Comparison of ENCODE assay signal across 8 cellular contexts in genomic region chr17:81142301-81143199, GRCh38. TPM values are rescaled to one million over a fixed set of nuclear protein-coding genes. Genes with fewer than 3 reads are reported as not detected.
DNase-seq lines count a peak whose midpoint lies in the region; ATAC-seq and TF ChIP-seq lines count a peak whose summit lies in the region.

No MANE protein-coding gene starts in this region.

- no peaks in the 10 kb centered on the region for H3K79me2 ChIP-seq in neural cell (replicated peaks; ENCODE audit: insufficient read depth, low read length)

- H4K20me1 ChIP-seq in IMR-90 (ENCODE audit: insufficient read depth, low read length) (no peaks in the 10 kb centered on the region), neural cell (ENCODE audit: insufficient read depth) (no peaks in the 10 kb centered on the region)

- peak; percentile 44 to 73 (median 57) for DNase-seq in CD8-positive, alpha-beta T cell
- DNase-seq in IMR-90, result peak; percentile 56
- peak; percentile 87 for DNase-seq in OCI-M1 (lab: John Stamatoyannopoulos, UW)
- peak; percentile 74 to 75 for DNase-seq in activated T-cell treated with anti-CD3 and anti-CD28 coated beads, Interleukin-2, amount 50 U/mL, for 48 hours
- peak; percentile 70 for DNase-seq in fibroblast of mammary gland (ENCODE audit: low read depth)
- peak; percentile 92 for DNase-seq in superior temporal gyrus (ENCODE audit: extremely low spot score)

- no peak overlapping the region for H3K14ac ChIP-seq in IMR-90 (replicated peaks; ENCODE audit: low read depth, low read length)

- H3K4ac ChIP-seq in IMR-90 (ENCODE audit: low read depth, low read length), result no peak overlapping the region

- H3K9me2 ChIP-seq in neural cell (ENCODE audit: insufficient read depth, low read length), result no peaks in the 10 kb centered on the region

- no peaks in the 10 kb centered on the region for H3K36me3 ChIP-seq in CD8-positive, alpha-beta T cell (ENCODE audit: insufficient read depth, low read length)
- H3K36me3 ChIP-seq in IMR-90 (ENCODE audit: control insufficient read depth, insufficient read depth, low read length), result no peaks in the 10 kb centered on the region
- no peaks in the 10 kb centered on the region for H3K36me3 ChIP-seq in neural cell (ENCODE audit: insufficient read depth, low read length)

- BruUV-seq in IMR-90 (replicated peaks; lab: Mats Ljungman, UMichigan), result no TSS peak

- H3K27ac ChIP-seq in CD8-positive, alpha-beta T cell (ENCODE audit: low read depth, low read length), result no peak overlapping the region
- H3K27ac ChIP-seq in IMR-90 (ENCODE audit: insufficient read depth, low read length), result no peak overlapping the region
- no peak overlapping the region for H3K27ac ChIP-seq in neural cell (ENCODE audit: low read length)

- H2BK15ac ChIP-seq in IMR-90 (ENCODE audit: low read depth, low read length), result no peak overlapping the region

- H3K9me1 ChIP-seq in IMR-90 (ENCODE audit: insufficient read depth, low read length), result peaks cover 3% of the 10 kb centered on the region; the same call in 1 of the 2 replicates

- no peaks in the 10 kb centered on the region for H3K4me1 Mint-ChIP-seq in CD8-positive, alpha-beta T cell (ENCODE audit: low read depth)

- no peak overlapping the region for H3K27ac Mint-ChIP-seq in CD8-positive, alpha-beta T cell

- no peak overlapping the region for H3K4me3 ChIP-seq in CD8-positive, alpha-beta T cell (ENCODE audit: low read depth, low read length)
- H3K4me3 ChIP-seq in IMR-90 (ENCODE audit: insufficient read depth, low read depth, low read length), result no peak overlapping the region
- H3K4me3 ChIP-seq in fibroblast of mammary gland (ENCODE audit: control insufficient read depth, low read depth, low read length), result no peak overlapping the region
- H3K4me3 ChIP-seq in neural cell (ENCODE audit: low read length), result no peak overlapping the region

- no peak for TF ChIP-seq POLR2A in IMR-90 (IDR thresholded peaks at IDR 0.05; ENCODE audit: low read depth, low read length)

- H3K79me1 ChIP-seq in IMR-90 (ENCODE audit: low read depth in 1 of 2, low read length in 2 of 2), result no peaks in the 10 kb centered on the region

- no peaks in the 10 kb centered on the region for H3K9me3 Mint-ChIP-seq in CD8-positive, alpha-beta T cell

- dilution Hi-C loops in IMR-90 (cut with HindIII; ENCODE audit: low sequenced_read_pairs, unreplicated experiment), result no loop called here

- TF ChIP-seq RAD21 in IMR-90 (IDR thresholded peaks at IDR 0.05; ENCODE audit: low read length), result peak; percentile 72
- peak; percentile 71 for TF ChIP-seq RAD21 in neural cell (conservative IDR thresholded peaks at IDR 0.05)

- ATAC-seq in CD8-positive, alpha-beta T cell, result peak; percentile 72
- ATAC-seq in IMR-90 (ENCODE audit: low read depth), result peak; percentile 98
- ATAC-seq in HG02798 (IDR thresholded peaks at IDR 0.05; ENCODE audit: poor library complexity, unreplicated experiment), result no peak

- in situ Hi-C loops in IMR-90 (cut with MboI; ENCODE audit: low sequenced_read_pairs), result no loop called here

- no peak overlapping the region for H3K18ac ChIP-seq in IMR-90 (ENCODE audit: low read depth, low read length)

- H2BK120ac ChIP-seq in IMR-90 (ENCODE audit: low read depth, low read length), result no peak overlapping the region

- H3K27me3 Mint-ChIP-seq in CD8-positive, alpha-beta T cell (ENCODE audit: low read depth), result peaks cover 4% of the 10 kb centered on the region

- H3K9me3 ChIP-seq in CD8-positive, alpha-beta T cell (ENCODE audit: low read length), result no peaks in the 10 kb centered on the region
- H3K9me3 ChIP-seq in IMR-90 (ENCODE audit: control insufficient read depth, insufficient read depth, low read length) (no peaks in the 10 kb centered on the region), neural cell (ENCODE audit: low read length) (no peaks in the 10 kb centered on the region)

- no peak overlapping the region for H3K4me3 Mint-ChIP-seq in CD8-positive, alpha-beta T cell

- intact Hi-C loops in CD8-positive, alpha-beta T cell (cut with DNase I, micrococcal nuclease), result loop anchor here in 1 of 2 experiments (1.0 to 5.0 kb wide), 3 partner anchors 99 to 460 kb away; no protein-coding TSS in a partner anchor
- intact Hi-C loops in IMR-90 (cut with micrococcal nuclease), result loop anchor here (1.0 to 5.0 kb wide), 3 partner anchors 58 to 99 kb away; partner anchors contain the start of gene CEP131

- CTCF ChIA-PET in CD8-positive, alpha-beta T cell (lab: Charles Lee), result interaction anchor here (0.6 to 2.6 kb wide), 12 partner anchors 9 to 455 kb away, joined by 3 to 11 read pairs (median 4); partner anchors contain the start of genes NDUFAF8 and TEPSIN
- CTCF ChIA-PET in IMR-90 (lab: Yijun Ruan, JAX), result interaction anchor here (0.6 to 1.4 kb wide), 4 partner anchors 10 to 562 kb away, joined by 3 to 7 read pairs (median 4); no protein-coding TSS in a partner anchor

- no peak overlapping the region for H2BK20ac ChIP-seq in IMR-90 (ENCODE audit: low read depth, low read length)

- no peaks in the 10 kb centered on the region for H3K4me1 ChIP-seq in CD8-positive, alpha-beta T cell (ENCODE audit: insufficient read depth, low read length)
- no peaks in the 10 kb centered on the region for H3K4me1 ChIP-seq in IMR-90 (ENCODE audit: control insufficient read depth, insufficient read depth, low read length)

- H3F3A ChIP-seq in neural cell (ENCODE audit: insufficient read depth, low read length, poor library complexity, severe bottlenecking), result no peaks in the 10 kb centered on the region

- no peaks in the 10 kb centered on the region for H3K27me3 ChIP-seq in CD8-positive, alpha-beta T cell (ENCODE audit: insufficient read depth, low read length)
- peaks cover 5% of the 10 kb centered on the region for H3K27me3 ChIP-seq in IMR-90 (ENCODE audit: control insufficient read depth, insufficient read depth, low read length)
- H3K27me3 ChIP-seq in neural cell (ENCODE audit: insufficient read depth, low read depth, low read length), result no peaks in the 10 kb centered on the region

- no peak overlapping the region for H3K9ac ChIP-seq in IMR-90 (ENCODE audit: low read depth, low read length)
- H3K9ac ChIP-seq in neural cell (ENCODE audit: low read length), result no peak overlapping the region

- H2AK5ac ChIP-seq in IMR-90 (ENCODE audit: low read depth, low read length), result no peak overlapping the region

- 53% methylated on average over 10 of the region's 25 CpGs; no CpG with 5 or more reads in 1 of the 2 experiments for WGBS in IMR-90 (ENCODE audit: extremely low coverage in 2 of 2, insufficient read length in 1 of 2), 2 experiments

- peak overlapping the region in 1 of 2 experiments; percentile 74; a peak in 1 of 4 replicates for H4K8ac ChIP-seq in IMR-90 (ENCODE audit: low read depth in 2 of 2, low read length in 2 of 2)

- no peak overlapping the region for H4K5ac ChIP-seq in IMR-90 (ENCODE audit: low read depth, low read length)

- no peak overlapping the region for H2BK5ac ChIP-seq in IMR-90 (ENCODE audit: low read depth, low read length, poor library complexity, severe bottlenecking)

- no peak overlapping the region for H3K56ac ChIP-seq in IMR-90 (ENCODE audit: extremely low read depth, insufficient read depth, low read length)

- POLR2A ChIA-PET in CD8-positive, alpha-beta T cell (lab: Charles Lee), result no interaction called here
- POLR2A ChIA-PET in IMR-90 (lab: Charles Lee; ENCODE audit: unreplicated experiment), result no interaction called here

- no peak for TF ChIP-seq EP300 in neural cell (conservative IDR thresholded peaks at IDR 0.05; ENCODE audit: poor library complexity, severe bottlenecking)

- peak; percentile 47 for TF ChIP-seq CTCF in CD8-positive, alpha-beta T cell (IDR thresholded peaks at IDR 0.05)
- TF ChIP-seq CTCF in IMR-90 (conservative IDR thresholded peaks at IDR 0.05; ENCODE audit: low read depth, low read length) (peak; percentile 70), fibroblast of mammary gland (conservative IDR thresholded peaks at IDR 0.05; ENCODE audit: control insufficient read depth, insufficient read depth, low read depth, low read length) (peak; percentile 66), neural cell (IDR thresholded peaks at IDR 0.05; ENCODE audit: poor library complexity, severe bottlenecking) (peak; percentile 68)

- no peak overlapping the region for H2AK9ac ChIP-seq in IMR-90 (replicated peaks; ENCODE audit: low read depth, low read length, poor library complexity)

- no peak overlapping the region for H4K91ac ChIP-seq in IMR-90 (ENCODE audit: insufficient read depth, low read depth, low read length)

- H2AFZ ChIP-seq in IMR-90 (replicated peaks; ENCODE audit: low read length, poor library complexity) (peak overlapping the region; percentile 94), neural cell (ENCODE audit: low read depth, low read length) (no peak overlapping the region)

- no peak overlapping the region for H3K23ac ChIP-seq in IMR-90 (ENCODE audit: low read depth, low read length)

- H3K4me2 ChIP-seq in IMR-90 (ENCODE audit: low read depth, low read length) (no peak overlapping the region), neural cell (ENCODE audit: low read length) (no peak overlapping the region)

- H3K36me3 Mint-ChIP-seq in CD8-positive, alpha-beta T cell, result no peaks in the 10 kb centered on the region

TF ChIP-seq in IMR-90, 13 proteins besides CTCF, POLR2A, EP300 and RAD21:
- TF ChIP-seq RCOR1 (IDR thresholded peaks at IDR 0.05; ENCODE audit: insufficient replicate concordance, low read length) (no peak), SMC3 (IDR thresholded peaks at IDR 0.05; ENCODE audit: low read depth, low read length) (peak; percentile 78), MAFK (IDR thresholded peaks at IDR 0.05; ENCODE audit: low read depth, low read length) (no peak)

TF ChIP-seq in neural cell, 6 proteins besides CTCF, POLR2A, EP300 and RAD21 (continues in another document):
- TF ChIP-seq SMC3 (conservative IDR thresholded peaks at IDR 0.05; ENCODE audit: poor library complexity), result peak; percentile 78

RNA-seq across cellular contexts. Expression of gene PVALEF, which starts 22.8 kb away (rescaled TPM):
- not detected for total RNA-seq in CD8-positive, alpha-beta T cell
- not detected in 2 replicates for total RNA-seq in IMR-90 (2012; rRNA removed)
- not detected in 2 replicates for polyA plus RNA-seq in IMR-90 (2012; rRNA removed)
- not detected in 2 replicates for polyA plus RNA-seq in IMR-90 (2012; cell fraction: cytosol; rRNA removed)
- polyA plus RNA-seq in IMR-90 (2012; cell fraction: nucleus; rRNA removed; ENCODE audit: low replicate concordance), result not detected in 2 replicates
- polyA plus RNA-seq in neural cell, result not detected in 2 replicates
- polyA minus RNA-seq in neural cell, result not detected in 2 replicates

RNA-seq across cellular contexts. Expression of gene AATK, which starts 23.5 kb away (rescaled TPM):
- total RNA-seq in CD8-positive, alpha-beta T cell, result under 1 TPM; 0.30 to 0.72 TPM
- under 0.01 TPM in 1 of 2 replicates, not detected in the other for total RNA-seq in IMR-90 (2012; rRNA removed)
- 0.21 and 0.26 TPM in 2 replicates for polyA plus RNA-seq in IMR-90 (2012; rRNA removed)
- 0.05 and 0.24 TPM in 2 replicates for polyA plus RNA-seq in IMR-90 (2012; cell fraction: cytosol; rRNA removed)
- polyA plus RNA-seq in IMR-90 (2012; cell fraction: nucleus; rRNA removed; ENCODE audit: low replicate concordance), result 0.38 and 0.65 TPM in 2 replicates
- polyA plus RNA-seq in neural cell, result 11.1 and 11.8 TPM in 2 replicates
- 12.5 and 12.7 TPM in 2 replicates for polyA minus RNA-seq in neural cell
